In genomic region chr6:148596886-148597455, GRCh38 we compare ENCODE assay signal across 16 cellular contexts.
"Had no signal": no experiment of that assay in that cellular context is flagged by ENCODE, and none has a peak within 500 bp of the region (broad histone marks: within the 10 kb centered on the region; RNA-seq: fewer than 3 reads in every experiment).

No MANE protein-coding gene starts in this region.

- H3K27me3 ChIP-seq: breast epithelium, left lung, transverse colon, uterus had no signal

- H3K4me3 Mint-ChIP-seq: stimulated activated naive CD8-positive, alpha-beta T cell treated with anti-CD3 and anti-CD28 coated beads, Interleukin-15, Interleukin-2, amounts not matched to agents 100 ng/mL and 50 ng/mL, for 24 hours had no signal

- H3K36me3 ChIP-seq: breast epithelium, heart right ventricle, left lung, transverse colon, uterus had no signal

- H3K9me3 ChIP-seq: breast epithelium, left lung, transverse colon, uterus had no signal

- H3K27ac Mint-ChIP-seq: progenitor cell of endocrine pancreas; stimulated activated naive CD8-positive, alpha-beta T cell treated with anti-CD3 and anti-CD28 coated beads, Interleukin-15, Interleukin-2, amounts not matched to agents 100 ng/mL and 50 ng/mL, for 24 hours had no signal

- H3K4me3 ChIP-seq: breast epithelium, heart right ventricle, left lung, transverse colon, uterus had no signal

- ATAC-seq: heart right ventricle, left lung had no signal

- H3K27ac ChIP-seq: breast epithelium, heart right ventricle, left lung, uterus, VCaP had no signal

- H3K4me1 ChIP-seq: breast epithelium, left lung had no signal

- DNase-seq: activated CD4-positive, CD25-positive, alpha-beta regulatory T cell treated with anti-CD3 and anti-CD28 coated beads, Interleukin-2, amount 50 U/mL, for 72 hours; activated CD8-positive, alpha-beta memory T cell treated with anti-CD3 and anti-CD28 coated beads for 24 hours; activated CD8-positive, alpha-beta memory T cell treated with anti-CD3 and anti-CD28 coated beads, Interleukin-2, amount 50 U/mL, for 48 hours; activated effector memory CD4-positive, alpha-beta T cell treated with anti-CD3 and anti-CD28 coated beads, Interleukin-2, amount 50 U/mL, for 16 hours; activated naive CD4-positive, alpha-beta T cell treated with anti-CD3 and anti-CD28 coated beads, Interleukin-2, amount 50 U/mL, for 16 hours; activated T-cell treated with anti-CD3 and anti-CD28 coated beads, Interleukin-2, amount 50 U/mL, for 48 hours; aorta; cortex of kidney; heart right ventricle; left lung; transverse colon; uterus had no signal
